ENCODE assay signal across 9 cellular contexts in the genomic region with DNA sequence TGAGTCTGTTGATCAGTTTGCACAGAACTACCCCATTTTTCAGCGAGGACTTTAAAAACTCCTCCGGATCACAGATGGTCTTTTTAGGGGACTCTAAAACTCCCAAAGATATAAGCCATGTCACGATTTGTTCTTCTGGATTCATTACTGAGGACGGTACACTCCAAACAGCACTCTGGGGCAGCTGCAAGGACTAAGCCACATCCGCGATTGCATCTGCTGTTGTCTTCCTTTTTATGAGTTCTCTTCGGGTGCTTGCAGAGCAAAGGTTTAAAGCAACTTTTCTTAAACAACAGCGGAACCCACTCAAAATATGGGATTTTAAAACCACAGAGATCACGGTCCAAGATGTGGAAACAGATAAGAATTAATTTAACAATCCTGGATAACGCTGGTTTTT. TPM values are rescaled to one million over a fixed set of nuclear protein-coding genes. Genes with fewer than 3 reads are reported as not detected.
DNase-seq lines count a peak whose midpoint lies in the region; ATAC-seq, FAIRE-seq and TF ChIP-seq lines count a peak whose summit lies in the region.
"Had no signal": no experiment of that assay in that cellular context is flagged by ENCODE, and none has a peak within 500 bp of the region (broad histone marks: within the 10 kb centered on the region; RNA-seq: fewer than 3 reads in every experiment).

A gene with protein sequence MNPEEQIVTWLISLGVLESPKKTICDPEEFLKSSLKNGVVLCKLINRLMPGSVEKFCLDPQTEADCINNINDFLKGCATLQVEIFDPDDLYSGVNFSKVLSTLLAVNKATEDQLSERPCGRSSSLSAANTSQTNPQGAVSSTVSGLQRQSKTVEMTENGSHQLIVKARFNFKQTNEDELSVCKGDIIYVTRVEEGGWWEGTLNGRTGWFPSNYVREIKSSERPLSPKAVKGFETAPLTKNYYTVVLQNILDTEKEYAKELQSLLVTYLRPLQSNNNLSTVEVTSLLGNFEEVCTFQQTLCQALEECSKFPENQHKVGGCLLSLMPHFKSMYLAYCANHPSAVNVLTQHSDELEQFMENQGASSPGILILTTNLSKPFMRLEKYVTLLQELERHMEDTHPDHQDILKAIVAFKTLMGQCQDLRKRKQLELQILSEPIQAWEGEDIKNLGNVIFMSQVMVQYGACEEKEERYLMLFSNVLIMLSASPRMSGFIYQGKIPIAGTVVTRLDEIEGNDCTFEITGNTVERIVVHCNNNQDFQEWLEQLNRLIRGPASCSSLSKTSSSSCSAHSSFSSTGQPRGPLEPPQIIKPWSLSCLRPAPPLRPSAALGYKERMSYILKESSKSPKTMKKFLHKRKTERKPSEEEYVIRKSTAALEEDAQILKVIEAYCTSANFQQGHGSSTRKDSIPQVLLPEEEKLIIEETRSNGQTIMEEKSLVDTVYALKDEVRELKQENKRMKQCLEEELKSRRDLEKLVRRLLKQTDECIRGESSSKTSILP (minus strand): TSS at position 195 of the 400 bp plus-strand sequence. CDS start 50 bp downstream, at position 145.

- H3K27ac ChIP-seq in left lung, result peak within 1 kb of the TSS; percentile 10 to 83
- H3K27ac ChIP-seq in aorta (ENCODE audit: low read depth in 1 of 2, low read length in 2 of 2), result peak within 1 kb of the TSS in 1 of 2 donors; percentile 48

- peaks cover 52% of the 10 kb centered on the region for H3K4me1 Mint-ChIP-seq in activated CD8-positive, alpha-beta memory T cell treated with anti-CD3 and anti-CD28 coated beads, Interleukin-2, amount 10 ng/mL, durations not matched to agents 7 days and 5 days

- peaks cover 32% of the 10 kb centered on the region for H3K36me3 Mint-ChIP-seq in activated CD8-positive, alpha-beta memory T cell treated with anti-CD3 and anti-CD28 coated beads, Interleukin-2, amount 10 ng/mL, durations not matched to agents 7 days and 5 days

- H3K27me3 ChIP-seq in left lung (no peaks in the 10 kb centered on the region), aorta (ENCODE audit: control insufficient read depth in 1 of 2, insufficient read depth in 2 of 2, low read length in 1 of 2) (no peaks in the 10 kb centered on the region)

- H3K4me3 Mint-ChIP-seq in activated CD8-positive, alpha-beta memory T cell treated with anti-CD3 and anti-CD28 coated beads, Interleukin-2, amount 10 ng/mL, durations not matched to agents 7 days and 5 days, result peak within 1 kb of the TSS; percentile 90

- peak; percentile 69 for ATAC-seq in HG03571 (IDR thresholded peaks at IDR 0.05; ENCODE audit: unreplicated experiment)
- peak; percentile 71 for ATAC-seq in activated CD8-positive, alpha-beta memory T cell treated with anti-CD3 and anti-CD28 coated beads, Interleukin-2, amount 10 ng/mL, durations not matched to agents 7 days and 5 days
- peak; percentile 48 for ATAC-seq in left lung
- ATAC-seq in aorta (ENCODE audit: low FRiP score), result no peak
- no peak for ATAC-seq in GM19455 (IDR thresholded peaks at IDR 0.05; ENCODE audit: unreplicated experiment)

- H3K4me1 ChIP-seq in left lung, result peaks cover 0 to 12% of the 10 kb centered on the region in 2 donors
- no peaks in the 10 kb centered on the region for H3K4me1 ChIP-seq in aorta (ENCODE audit: control insufficient read depth in 1 of 2, insufficient read depth in 2 of 2, low read length in 2 of 2)

- peak within 1 kb of the TSS in 1 of 2 donors; percentile 29 for H3K4me3 ChIP-seq in left lung
- peak within 1 kb of the TSS; percentile 1 to 48 for H3K4me3 ChIP-seq in aorta (ENCODE audit: low read length in 2 of 2)

- H3K36me3 ChIP-seq in left lung (no peaks in the 10 kb centered on the region), aorta (ENCODE audit: control insufficient read depth in 1 of 2, insufficient read depth in 2 of 2, low read length in 1 of 2) (no peaks in the 10 kb centered on the region)

- peak; percentile 82 for FAIRE-seq in GM18507 (lab: Jason Lieb, UNC)
- FAIRE-seq: TTC549 had no signal

- peak within 1 kb of the TSS; percentile 93 for H3K27ac Mint-ChIP-seq in activated CD8-positive, alpha-beta memory T cell treated with anti-CD3 and anti-CD28 coated beads, Interleukin-2, amount 10 ng/mL, durations not matched to agents 7 days and 5 days

- H3K9me3 ChIP-seq in left lung (no peaks in the 10 kb centered on the region), aorta (ENCODE audit: control insufficient read depth, low read length) (no peaks in the 10 kb centered on the region)

- intact Hi-C loops in left lung (cut with DNase I), result no loop called here
- intact Hi-C loops in aorta (cut with DNase I), result no loop called here

- no peak for TF ChIP-seq CTCF in left lung (IDR thresholded peaks at IDR 0.05)

- CTCF ChIA-PET in activated CD8-positive, alpha-beta memory T cell treated with anti-CD3 and anti-CD28 coated beads, Interleukin-2, amount 10 ng/mL, durations not matched to agents 7 days and 5 days (lab: Charles Lee), result interaction anchor here (1.3 kb wide), 1 partner anchor 12 kb away, joined by 4 read pairs; no protein-coding TSS in a partner anchor

- no peaks in the 10 kb centered on the region for H3K27me3 Mint-ChIP-seq in activated CD8-positive, alpha-beta memory T cell treated with anti-CD3 and anti-CD28 coated beads, Interleukin-2, amount 10 ng/mL, durations not matched to agents 7 days and 5 days

- DNase-seq in GM18507 (ENCODE audit: extremely low spot score, insufficient read length, low read depth) (no peak), left lung (no peak), aorta (no peak), hippocampal formation (lab: John Stamatoyannopoulos, UW) (no peak), foreskin melanocyte (no peak)
- peak; percentile 71 for DNase-seq in activated CD8-positive, alpha-beta memory T cell treated with anti-CD3 and anti-CD28 coated beads, Interleukin-2, amount 10 ng/mL, durations not matched to agents 7 days and 5 days

- 30 to 39% methylated on average over 10 of the region's 10 CpGs for WGBS in aorta, 2 donors

- H3K9me3 Mint-ChIP-seq in activated CD8-positive, alpha-beta memory T cell treated with anti-CD3 and anti-CD28 coated beads, Interleukin-2, amount 10 ng/mL, durations not matched to agents 7 days and 5 days (ENCODE audit: low read depth), result peaks cover 1% of the 10 kb centered on the region

RNA-seq across cellular contexts. Expression of the gene that starts here (rescaled TPM):
- total RNA-seq in activated CD8-positive, alpha-beta memory T cell treated with anti-CD3 and anti-CD28 coated beads, Interleukin-2, amount 10 ng/mL, durations not matched to agents 7 days and 5 days, result 100 to 1,000 TPM; 108 to 126 TPM
- total RNA-seq in left lung, result 10 to 100 TPM; 11.9 to 18.0 TPM
- 10 to 100 TPM; 24.3 to 37.6 TPM for total RNA-seq in aorta
- 10 to 100 TPM in 1 of 2 donors, 1 to 10 TPM in 1; 7.9 to 14.0 TPM for polyA plus RNA-seq in aorta

Comparison
In these comparisons a context has a peak if more than half of its experiments do, and no peak if none do; other contexts are left out.
1. ATAC-seq: peak in HG03571 (single experiment), activated CD8-positive, alpha-beta memory T cell treated with anti-CD3 and anti-CD28 coated beads, Interleukin-2, amount 10 ng/mL, durations not matched to agents 7 days and 5 days (single experiment) and left lung (single experiment); none in aorta (single experiment) and GM19455 (single experiment).